In the genomic region with DNA sequence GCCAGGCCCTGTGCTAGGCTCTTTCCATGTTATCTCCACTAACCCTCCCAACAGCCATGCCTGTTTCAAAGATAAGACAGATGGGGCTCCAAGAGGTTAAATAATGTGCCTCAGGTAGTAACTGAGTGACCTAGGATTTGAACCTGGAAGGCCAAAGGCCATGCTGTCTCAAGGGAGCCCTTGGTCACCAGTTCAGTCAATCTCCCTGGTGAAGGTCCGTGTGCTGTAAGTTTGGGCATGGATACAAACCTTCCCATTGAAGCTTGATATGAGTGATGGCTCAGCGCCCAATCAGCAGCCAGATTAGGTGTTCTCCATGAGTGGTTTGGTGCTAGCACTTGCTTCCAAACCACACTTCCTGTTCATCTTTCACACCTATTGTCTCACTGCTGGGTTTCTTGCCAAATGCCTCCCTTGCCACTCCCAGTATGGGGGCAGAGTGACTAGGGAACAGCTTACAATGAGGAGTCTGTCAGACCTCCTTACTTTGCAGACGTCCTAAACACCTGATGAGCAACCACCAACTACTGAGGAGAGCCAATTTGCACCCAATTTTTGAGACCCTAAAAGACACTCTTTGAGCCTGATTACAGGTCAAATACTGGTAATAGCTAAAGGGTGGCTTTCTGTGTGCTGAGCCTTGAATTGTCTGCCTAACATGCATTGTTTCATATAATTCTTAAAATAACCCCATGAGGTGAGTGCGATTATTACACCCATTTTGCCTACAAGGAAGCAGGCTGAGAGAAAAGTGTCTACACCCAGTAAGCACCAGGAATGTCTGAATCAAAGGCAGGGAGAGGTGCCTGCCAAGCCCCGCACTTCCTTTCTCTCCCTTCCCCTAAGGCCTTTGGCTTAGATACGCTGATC, we compare ENCODE assay signal across 8 cellular contexts. TPM values are rescaled to one million over a fixed set of nuclear protein-coding genes. Genes with fewer than 3 reads are reported as not detected.
A peak's percentile ranks its signal among the peaks of the same experiment; 100 is the strongest.
DNase-seq lines count a peak whose midpoint lies in the region; ATAC-seq and TF ChIP-seq lines count a peak whose summit lies in the region.

No MANE protein-coding gene starts in this region.

- peak overlapping the region; percentile 74 for H3K4me3 Mint-ChIP-seq in T-helper 17 cell

- peaks cover 39% of the 10 kb centered on the region for H3K4me1 Mint-ChIP-seq in T-helper 17 cell

- no peaks in the 10 kb centered on the region for H3K27me3 Mint-ChIP-seq in T-helper 17 cell

- ATAC-seq in HG03571 (IDR thresholded peaks at IDR 0.05; ENCODE audit: unreplicated experiment), result peak; percentile 55
- peak; percentile 71 for ATAC-seq in T-helper 17 cell

- H3K9me3 ChIP-seq in T-helper 17 cell (ENCODE audit: control insufficient read depth, low read length, poor library complexity, severe bottlenecking), result no peaks in the 10 kb centered on the region

- H3K27ac Mint-ChIP-seq in T-helper 17 cell, result peak overlapping the region; percentile 89

- no peak overlapping the region for H3K4me3 ChIP-seq in coronary artery

- no peaks in the 10 kb centered on the region for H3K36me3 Mint-ChIP-seq in T-helper 17 cell (ENCODE audit: low read depth)

- DNase-seq in SKM-1 treated with dmso at 0.1 percent for 144 hours (lab: John Stamatoyannopoulos, UW; ENCODE audit: unreplicated experiment) (peak; percentile 18), SKM-1 (lab: John Stamatoyannopoulos, UW; ENCODE audit: unreplicated experiment) (no peak), T-helper 17 cell (peak in 2 of 3 donors; percentile 15 to 20), caudate nucleus (lab: John Stamatoyannopoulos, UW) (peak in 17 of 61 donors; percentile 2 to 65 (median 16)), myocyte (ENCODE audit: low read depth) (peak; percentile 42), iPS-NIHi7 (ENCODE audit: extremely low spot score) (no peak), coronary artery (ENCODE audit: low spot score) (no peak)

- no peak for TF ChIP-seq CTCF in coronary artery (IDR thresholded peaks at IDR 0.05)

- H3K27ac ChIP-seq in caudate nucleus (ENCODE audit: low read depth, low read length) (peak overlapping the region; percentile 48), coronary artery (peak overlapping the region in 1 of 2 donors; percentile 3)

RNA-seq across cellular contexts. Expression of gene FOS, which starts 48.5 kb away (rescaled TPM):
- total RNA-seq in T-helper 17 cell (1,000 to 10,000 TPM; 2,179 to 4,074 TPM), myocyte (22.7 and 26.5 TPM in 2 replicates)
- 2.0 TPM for polyA plus RNA-seq in myocyte (2012)

RNA-seq across cellular contexts. Expression of gene TMED10, which starts 53.7 kb away (rescaled TPM):
- 100 to 1,000 TPM; 190 to 195 TPM for total RNA-seq in T-helper 17 cell
- total RNA-seq in myocyte, result 309 and 398 TPM in 2 replicates
- polyA plus RNA-seq in myocyte (2012), result 467 TPM

Comparison
In these comparisons a context has a peak if more than half of its experiments do, and no peak if none do; other contexts are left out.
1. DNase-seq: peak in SKM-1 treated with dmso at 0.1 percent for 144 hours (single experiment), T-helper 17 cell (2 of 3) and myocyte (single experiment); none in SKM-1 (single experiment), iPS-NIHi7 (single experiment) and coronary artery (single experiment).
2. RNA of gene FOS, which starts 48.5 kb away (total RNA-seq): 2,179 to 4,074 TPM in T-helper 17 cell; 22.7 to 26.5 TPM in myocyte; every median in the first group is over 10 times any median in the second.